11 cellular contexts compared by ENCODE assay signal in genomic region chr9:93464395-93464794, GRCh38. TPM values are rescaled to one million over a fixed set of nuclear protein-coding genes. Genes with fewer than 3 reads are reported as not detected.
DNase-seq lines count a peak whose midpoint lies in the region; ATAC-seq and TF ChIP-seq lines count a peak whose summit lies in the region.
"Had no signal": no experiment of that assay in that cellular context is flagged by ENCODE, and none has a peak within 500 bp of the region (broad histone marks: within the 10 kb centered on the region; RNA-seq: fewer than 3 reads in every experiment).

No MANE protein-coding gene starts in this region.

- no peaks in the 10 kb centered on the region for H3K9me3 ChIP-seq in right atrium auricular region
- H3K9me3 ChIP-seq: esophagus squamous epithelium had no signal

- TF ChIP-seq CTCF in right atrium auricular region (IDR thresholded peaks at IDR 0.05), result no peak

- peak overlapping the region; percentile 45 to 64 for H3K27ac ChIP-seq in right atrium auricular region
- H3K27ac ChIP-seq: C4-2B had no signal

- intact Hi-C loops in cardiac septum (cut with DNase I), result no loop called here

- no peak for ATAC-seq in HG03039 (IDR thresholded peaks at IDR 0.05; ENCODE audit: unreplicated experiment)
- no peak for ATAC-seq in GM19328 (IDR thresholded peaks at IDR 0.05; ENCODE audit: unreplicated experiment)

- no peak overlapping the region for H3K4me3 ChIP-seq in right atrium auricular region
- H3K4me3 ChIP-seq: esophagus squamous epithelium had no signal

- peaks cover 0 to 75% of the 10 kb centered on the region in 2 donors for H3K4me1 ChIP-seq in right atrium auricular region

- no peak for DNase-seq in right atrium auricular region (ENCODE audit: low spot score)
- DNase-seq in cardiac septum (ENCODE audit: low spot score), result no peak
- peak; percentile 42 for DNase-seq in OCI-M1 (lab: John Stamatoyannopoulos, UW)
- DNase-seq in kidney tubule cell (ENCODE audit: low spot score), result peak; percentile 22
- DNase-seq in HCEC 1CT, result no peak
- DNase-seq in NCI-H146 (lab: John Stamatoyannopoulos, UW), result no peak
- DNase-seq: esophagus squamous epithelium; stimulated activated CD4-positive, alpha-beta T cell treated with anti-CD3 and anti-CD28 coated beads, Interleukin-1b, Interleukin-23, amount 100 ng/mL, for 48 hours had no signal

- no peaks in the 10 kb centered on the region for H3K27me3 ChIP-seq in right atrium auricular region
- H3K27me3 ChIP-seq: esophagus squamous epithelium had no signal

- no peaks in the 10 kb centered on the region for H3K36me3 ChIP-seq in right atrium auricular region
- H3K36me3 ChIP-seq: esophagus squamous epithelium had no signal

RNA-seq across cellular contexts. Expression of gene FAM120AOS, which starts 11.0 kb away (rescaled TPM):
- total RNA-seq in right atrium auricular region (10 to 100 TPM; 32.4 to 47.0 TPM), cardiac septum (39.1 TPM)

RNA-seq across cellular contexts. Expression of gene FAM120A, which starts 12.9 kb away (rescaled TPM):
- 10 to 100 TPM; 79.1 to 88.7 TPM for total RNA-seq in right atrium auricular region
- 116 TPM for total RNA-seq in cardiac septum

Comparison
In these comparisons a context has a peak if more than half of its experiments do, and no peak if none do; other contexts are left out.
1. DNase-seq: peak in OCI-M1 (single experiment) and kidney tubule cell (single experiment); none in right atrium auricular region (single experiment), cardiac septum (single experiment), HCEC 1CT (single experiment) and NCI-H146 (single experiment).